In genomic region chr20:34110025-34111013, GRCh38 we compare ENCODE assay signal across 8 cellular contexts. TPM values are rescaled to one million over a fixed set of nuclear protein-coding genes. Genes with fewer than 3 reads are reported as not detected.
DNase-seq lines count a peak whose midpoint lies in the region; ATAC-seq and TF ChIP-seq lines count a peak whose summit lies in the region.

No MANE protein-coding gene starts in this region.

- H3K4me1 ChIP-seq in suprapubic skin = peaks cover 44% of the 10 kb centered on the region

- TF ChIP-seq EP300 in suprapubic skin (IDR thresholded peaks at IDR 0.05) = no peak

- H3K27me3 Mint-ChIP-seq in activated CD4-positive, alpha-beta T cell treated with anti-CD3 and anti-CD28 coated beads, Interleukin-2, amount 10 ng/mL, durations not matched to agents 24 days and 14 days = peaks cover 2% of the 10 kb centered on the region
- H3K27me3 Mint-ChIP-seq in immature natural killer cell (ENCODE audit: low read depth in 3 of 3) = peaks cover 9 to 16% (median 10%) of the 10 kb centered on the region in 3 donors

- peak; percentile 63 for DNase-seq in activated CD4-positive, alpha-beta T cell treated with anti-CD3 and anti-CD28 coated beads, Interleukin-2, amount 10 ng/mL, durations not matched to agents 24 days and 14 days
- no peak for DNase-seq in activated CD4-positive, alpha-beta T cell treated with anti-CD3 and anti-CD28 coated beads, Interleukin-2, amount 50 U/mL, for 4 hours
- DNase-seq in activated naive CD4-positive, alpha-beta T cell treated with anti-CD3 and anti-CD28 coated beads, Interleukin-2, amount 50 U/mL, for 72 hours (ENCODE audit: low spot score in 2 of 2) = peak in 1 of 2 donors; percentile 12
- DNase-seq in immature natural killer cell = peak in 2 of 3 donors; percentile 9 to 15
- DNase-seq in suprapubic skin (ENCODE audit: low spot score in 2 of 2) = no peak
- no peak for DNase-seq in DMS153 (lab: John Stamatoyannopoulos, UW)
- DNase-seq in NCI-H1417 (lab: John Stamatoyannopoulos, UW) = no peak

- peaks cover 48% of the 10 kb centered on the region for H3K36me3 Mint-ChIP-seq in activated CD4-positive, alpha-beta T cell treated with anti-CD3 and anti-CD28 coated beads, Interleukin-2, amount 10 ng/mL, durations not matched to agents 24 days and 14 days (ENCODE audit: low read depth)
- peaks cover 28 to 54% of the 10 kb centered on the region in 2 donors for H3K36me3 Mint-ChIP-seq in activated naive CD4-positive, alpha-beta T cell treated with anti-CD3 and anti-CD28 coated beads, Interleukin-2, amount 50 U/mL, for 72 hours
- H3K36me3 Mint-ChIP-seq in immature natural killer cell = peaks cover 0 to 4% (median 2%) of the 10 kb centered on the region in 3 donors

- peak; percentile 33 to 54 for ATAC-seq in activated naive CD4-positive, alpha-beta T cell treated with anti-CD3 and anti-CD28 coated beads, Interleukin-2, amount 50 U/mL, for 72 hours
- ATAC-seq in HG03135 (IDR thresholded peaks at IDR 0.05; ENCODE audit: unreplicated experiment) = no peak

- WGBS in suprapubic skin = 64% methylated on average over 12 of the region's 12 CpGs

- H3K9me3 Mint-ChIP-seq in activated CD4-positive, alpha-beta T cell treated with anti-CD3 and anti-CD28 coated beads, Interleukin-2, amount 10 ng/mL, durations not matched to agents 24 days and 14 days = no peaks in the 10 kb centered on the region
- no peaks in the 10 kb centered on the region for H3K9me3 Mint-ChIP-seq in activated naive CD4-positive, alpha-beta T cell treated with anti-CD3 and anti-CD28 coated beads, Interleukin-2, amount 50 U/mL, for 72 hours
- H3K9me3 Mint-ChIP-seq in immature natural killer cell = no peaks in the 10 kb centered on the region

- peaks cover under 1% of the 10 kb centered on the region for H3K36me3 ChIP-seq in suprapubic skin

- peak overlapping the region; percentile 98 for H3K27ac Mint-ChIP-seq in activated CD4-positive, alpha-beta T cell treated with anti-CD3 and anti-CD28 coated beads, Interleukin-2, amount 10 ng/mL, durations not matched to agents 24 days and 14 days
- peak overlapping the region; percentile 96 to 98 for H3K27ac Mint-ChIP-seq in activated naive CD4-positive, alpha-beta T cell treated with anti-CD3 and anti-CD28 coated beads, Interleukin-2, amount 50 U/mL, for 72 hours
- H3K27ac Mint-ChIP-seq in immature natural killer cell = peak overlapping the region; percentile 85 to 98 (median 94)

- H3K4me3 ChIP-seq in suprapubic skin = peak overlapping the region; percentile 88

- H3K4me1 Mint-ChIP-seq in activated CD4-positive, alpha-beta T cell treated with anti-CD3 and anti-CD28 coated beads, Interleukin-2, amount 10 ng/mL, durations not matched to agents 24 days and 14 days = peaks cover 46% of the 10 kb centered on the region
- H3K4me1 Mint-ChIP-seq in immature natural killer cell = peaks cover 60 to 72% of the 10 kb centered on the region in 2 donors

- no peaks in the 10 kb centered on the region for H3K9me3 ChIP-seq in suprapubic skin

- intact Hi-C loops in activated CD4-positive, alpha-beta T cell treated with anti-CD3 and anti-CD28 coated beads, Interleukin-2, amount 10 ng/mL, durations not matched to agents 24 days and 14 days (cut with micrococcal nuclease) = loop anchor here (2.0 to 5.0 kb wide), 2 partner anchors 448 to 567 kb away; partner anchors contain the start of genes MAP1LC3A and PIGU

- H3K27me3 ChIP-seq in suprapubic skin = no peaks in the 10 kb centered on the region

- peak overlapping the region; percentile 89 for H3K4me3 Mint-ChIP-seq in activated CD4-positive, alpha-beta T cell treated with anti-CD3 and anti-CD28 coated beads, Interleukin-2, amount 10 ng/mL, durations not matched to agents 24 days and 14 days
- H3K4me3 Mint-ChIP-seq in immature natural killer cell = peak overlapping the region; percentile 87 to 97 (median 97)

- no peak for TF ChIP-seq POLR2A in suprapubic skin (IDR thresholded peaks at IDR 0.05)

- TF ChIP-seq CTCF in suprapubic skin (IDR thresholded peaks at IDR 0.05) = no peak

- H3K27ac ChIP-seq in suprapubic skin = peak overlapping the region; percentile 97

RNA-seq across cellular contexts. Expression of gene EIF2S2, which starts 1.7 kb away (rescaled TPM):
- 106 and 107 TPM in 2 replicates for total RNA-seq in activated CD4-positive, alpha-beta T cell treated with anti-CD3 and anti-CD28 coated beads, Interleukin-2, amount 10 ng/mL, durations not matched to agents 24 days and 14 days
- total RNA-seq in activated naive CD4-positive, alpha-beta T cell treated with anti-CD3 and anti-CD28 coated beads, Interleukin-2, amount 50 U/mL, for 72 hours = 100 to 1,000 TPM; 116 to 125 TPM
- 10 to 100 TPM; 19.9 to 22.9 (median 20.7) TPM for polyA plus RNA-seq in immature natural killer cell
- total RNA-seq in suprapubic skin = 10 to 100 TPM; 23.7 to 38.8 (median 38.4) TPM

Comparison
In these comparisons a context has a peak if more than half of its experiments do, and no peak if none do; other contexts are left out.
1. DNase-seq: peak in activated CD4-positive, alpha-beta T cell treated with anti-CD3 and anti-CD28 coated beads, Interleukin-2, amount 10 ng/mL, durations not matched to agents 24 days and 14 days (single experiment) and immature natural killer cell (2 of 3); none in activated CD4-positive, alpha-beta T cell treated with anti-CD3 and anti-CD28 coated beads, Interleukin-2, amount 50 U/mL, for 4 hours (0 of 2), suprapubic skin (0 of 2), DMS153 (single experiment) and NCI-H1417 (0 of 3).
2. Peak in every context shown above with its lines, with median percentiles within 50 percentile points of each other: H3K27ac Mint-ChIP-seq.